In the genomic region with DNA sequence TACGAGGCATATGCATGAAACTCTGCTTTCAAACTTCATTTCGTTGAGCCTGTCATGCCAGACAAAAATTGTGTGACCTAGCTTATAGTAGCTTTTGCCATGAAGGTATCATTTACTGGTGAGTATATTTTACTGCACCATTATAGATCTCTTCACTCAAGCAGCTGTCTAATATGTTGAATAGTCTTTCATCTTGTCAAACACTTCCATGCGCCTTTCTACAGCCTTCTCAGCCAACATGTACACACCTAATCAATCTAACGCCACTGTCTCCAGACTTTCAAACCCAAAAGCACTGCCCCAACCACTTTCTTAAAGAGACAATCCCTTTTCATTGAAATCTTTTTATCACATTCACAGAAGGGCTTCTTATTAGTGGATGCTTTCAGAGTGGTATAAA, we compare ENCODE assay signal across 8 cellular contexts.
"Had no signal": no experiment of that assay in that cellular context is flagged by ENCODE, and none has a peak within 500 bp of the region (broad histone marks: within the 10 kb centered on the region; RNA-seq: fewer than 3 reads in every experiment).

No MANE protein-coding gene starts in this region.

- DNase-seq: GDM1, GF-D8 had no signal

- H3K4me3 ChIP-seq: GM12878 had no signal

- ATAC-seq: GM12878 had no signal

- FAIRE-seq: G401.6, GM12878, GM12891, GM12892, GM18507, GM19239 had no signal
